Comparison of ENCODE assay signal across 8 cellular contexts in genomic region chr12:116236148-116236731, GRCh38. TPM values are rescaled to one million over a fixed set of nuclear protein-coding genes. Genes with fewer than 3 reads are reported as not detected.
DNase-seq lines count a peak whose midpoint lies in the region; ATAC-seq and TF ChIP-seq lines count a peak whose summit lies in the region.

No MANE protein-coding gene starts in this region.

- peaks cover 6% of the 10 kb centered on the region; the same call in 1 of the 2 replicates for H3K79me2 ChIP-seq in OCI-LY7 (ENCODE audit: insufficient read depth, low read depth, low read length)

- H3K4me1 Mint-ChIP-seq in activated T-helper 17 cell treated with anti-CD3 and anti-CD28 coated beads, Interleukin-2, amount 50 U/mL, for 72 hours: peaks cover 16% of the 10 kb centered on the region

- peak overlapping the region; percentile 15 for H3K27ac Mint-ChIP-seq in activated T-helper 17 cell treated with anti-CD3 and anti-CD28 coated beads, Interleukin-2, amount 50 U/mL, for 72 hours

- no peak overlapping the region for H2AFZ ChIP-seq in OCI-LY7 (ENCODE audit: low read length)

- intact Hi-C loops in OCI-LY7 (cut with micrococcal nuclease; ENCODE audit: unreplicated experiment): loop anchor here (2.0 to 5.0 kb wide), 3 partner anchors 84 to 237 kb away; no protein-coding TSS in a partner anchor

- TF ChIP-seq CTCF in HL-60 (IDR thresholded peaks at IDR 0.05; ENCODE audit: insufficient read depth, low read length) (peak; percentile 40), OCI-LY7 (conservative IDR thresholded peaks at IDR 0.05; ENCODE audit: low read length) (peak; percentile 93)

- H3K27me3 Mint-ChIP-seq in activated T-helper 17 cell treated with anti-CD3 and anti-CD28 coated beads, Interleukin-2, amount 50 U/mL, for 72 hours: no peaks in the 10 kb centered on the region

- DNase-seq in D341Med (ENCODE audit: low spot score) (peak; percentile 52), HL-60 (ENCODE audit: low read depth in 1 of 2, low spot score in 1 of 2) (peak in 1 of 2 experiments; percentile 40), OCI-LY7 (ENCODE audit: low spot score) (peak; percentile 66), germinal center (ENCODE audit: low spot score) (peak; percentile 30), pulmonary artery endothelial cell (ENCODE audit: low read depth, low spot score) (peak; percentile 43), NOMO-1 treated with dmso at 0.1 percent for 144 hours (lab: John Stamatoyannopoulos, UW; ENCODE audit: unreplicated experiment) (no peak)

- CTCF ChIA-PET in OCI-LY7 (lab: Charles Lee; ENCODE audit: unreplicated experiment): interaction anchor here (1.1 kb wide), 1 partner anchor 366 kb away, joined by 3 read pairs; no protein-coding TSS in a partner anchor

- peaks cover 8% of the 10 kb centered on the region for H3K36me3 Mint-ChIP-seq in activated T-helper 17 cell treated with anti-CD3 and anti-CD28 coated beads, Interleukin-2, amount 50 U/mL, for 72 hours (ENCODE audit: low read depth)

- H3K4me1 ChIP-seq in OCI-LY7 (ENCODE audit: insufficient read depth, low read length, poor library complexity, severe bottlenecking): peaks cover 11% of the 10 kb centered on the region

- no peaks in the 10 kb centered on the region for H3K9me3 Mint-ChIP-seq in activated T-helper 17 cell treated with anti-CD3 and anti-CD28 coated beads, Interleukin-2, amount 50 U/mL, for 72 hours

- POLR2A ChIA-PET in OCI-LY7 (lab: Charles Lee): interaction anchor here (0.6 to 1.0 kb wide), 4 partner anchors 22 to 660 kb away, joined by 3 read pairs; no protein-coding TSS in a partner anchor

- H3K9me3 ChIP-seq in OCI-LY7 (ENCODE audit: low read length): no peaks in the 10 kb centered on the region

- H3K4me3 ChIP-seq in HL-60 (replicated peaks; ENCODE audit: insufficient read depth, low read length): no peak overlapping the region
- no peak overlapping the region for H3K4me3 ChIP-seq in OCI-LY7 (ENCODE audit: low read depth, low read length, poor library complexity, severe bottlenecking)

- H3K4me2 ChIP-seq in OCI-LY7 (ENCODE audit: low read length): peak overlapping the region; percentile 50

- ATAC-seq in activated T-helper 17 cell treated with anti-CD3 and anti-CD28 coated beads, Interleukin-2, amount 50 U/mL, for 72 hours (replicated peaks): peak; percentile 67
- ATAC-seq in GM21515 (IDR thresholded peaks at IDR 0.05; ENCODE audit: unreplicated experiment): no peak

- H3K4me3 Mint-ChIP-seq in activated T-helper 17 cell treated with anti-CD3 and anti-CD28 coated beads, Interleukin-2, amount 50 U/mL, for 72 hours: peak overlapping the region; percentile 33

- no peaks in the 10 kb centered on the region for H3K27me3 ChIP-seq in HL-60 (ENCODE audit: insufficient read depth, poor library complexity, severe bottlenecking)

- H3K36me3 ChIP-seq in OCI-LY7 (ENCODE audit: insufficient read depth, low read length): no peaks in the 10 kb centered on the region

- peaks cover 4% of the 10 kb centered on the region; the same call in 1 of the 2 replicates for H4K20me1 ChIP-seq in OCI-LY7 (ENCODE audit: insufficient read depth, low read length)

- H3K9me2 ChIP-seq in OCI-LY7 (ENCODE audit: insufficient read depth, low read length): no peaks in the 10 kb centered on the region

- no TSS peak for BruUV-seq in OCI-LY7 (replicated peaks; lab: Mats Ljungman, UMichigan)

- H3K27ac ChIP-seq in HL-60 (replicated peaks) (no peak overlapping the region), OCI-LY7 (ENCODE audit: low read depth, low read length, poor library complexity, severe bottlenecking) (no peak overlapping the region)

RNA-seq across cellular contexts. Expression of gene MED13L, which starts 41.3 kb away (rescaled TPM):
- 20.1 and 25.7 TPM in 2 replicates for total RNA-seq in OCI-LY7 (2014; rRNA removed; shearing (Covaris generic))
- total RNA-seq in OCI-LY7 (2022) (39.3 and 40.1 TPM in 2 replicates), pulmonary artery endothelial cell (36.0 and 55.6 TPM in 2 replicates)
- total RNA-seq in activated T-helper 17 cell treated with anti-CD3 and anti-CD28 coated beads, Interleukin-2, amount 50 U/mL, for 72 hours: 10 to 100 TPM; 49.9 to 56.2 TPM
